19 cellular contexts compared by ENCODE assay signal in the genomic region with DNA sequence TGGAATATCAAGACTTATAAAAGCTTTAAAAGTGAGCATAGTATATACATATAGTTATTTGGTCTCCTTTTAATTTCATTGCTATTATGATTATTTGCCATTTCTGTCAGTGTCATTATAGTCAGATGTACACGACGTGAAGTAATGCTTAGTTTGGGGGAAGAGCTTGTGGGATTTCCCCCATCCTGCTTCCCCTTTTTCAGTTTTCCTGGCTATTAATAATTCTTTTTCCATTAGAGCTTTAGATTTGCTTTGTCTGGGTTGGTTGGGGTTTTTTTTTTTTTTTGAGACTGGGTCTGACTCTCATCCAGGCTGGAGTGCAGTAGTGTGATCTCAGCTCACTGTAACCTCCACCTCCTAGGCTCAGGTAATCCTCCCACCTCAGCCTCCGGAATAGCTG. TPM values are rescaled to one million over a fixed set of nuclear protein-coding genes. Genes with fewer than 3 reads are reported as not detected.
A peak's percentile ranks its signal among the peaks of the same experiment; 100 is the strongest.
DNase-seq lines count a peak whose midpoint lies in the region; ATAC-seq, FAIRE-seq and TF ChIP-seq lines count a peak whose summit lies in the region.
"Had no signal": no experiment of that assay in that cellular context is flagged by ENCODE, and none has a peak within 500 bp of the region (broad histone marks: within the 10 kb centered on the region; RNA-seq: fewer than 3 reads in every experiment).

No MANE protein-coding gene starts in this region.

- peaks cover 30% of the 10 kb centered on the region for H3K4me1 Mint-ChIP-seq in activated naive CD8-positive, alpha-beta T cell (ENCODE audit: low read depth)
- peaks cover 21% of the 10 kb centered on the region for H3K4me1 Mint-ChIP-seq in activated naive CD8-positive, alpha-beta T cell treated with anti-CD3 and anti-CD28 coated beads for 36 hours
- peaks cover 11% of the 10 kb centered on the region for H3K4me1 Mint-ChIP-seq in stimulated activated memory B cell treated with anti-CD40 and anti-IgM and Interleukin-4, amounts not matched to agents 10 μg/mL and 1 μg/mL and 100 μg/mL, for 72 hours

- H3K4me1 ChIP-seq in OCI-LY7 (ENCODE audit: insufficient read depth, low read length, poor library complexity, severe bottlenecking) (peaks cover 38% of the 10 kb centered on the region), PC-9 (replicated peaks; ENCODE audit: insufficient read depth) (peaks cover 12% of the 10 kb centered on the region; the same call in 1 of the 2 replicates), right cardiac atrium (ENCODE audit: control insufficient read depth, insufficient read depth, low read length) (no peaks in the 10 kb centered on the region)
- H3K4me1 ChIP-seq: Caco-2 had no signal

- TF ChIP-seq CTCF in OCI-LY7 (conservative IDR thresholded peaks at IDR 0.05; ENCODE audit: low read length): no peak
- no peak for TF ChIP-seq CTCF in PC-9 (conservative IDR thresholded peaks at IDR 0.05)

- H3K27me3 ChIP-seq in PC-9 (ENCODE audit: insufficient read depth, low read depth) (no peaks in the 10 kb centered on the region), right cardiac atrium (ENCODE audit: control insufficient read depth, insufficient read depth) (no peaks in the 10 kb centered on the region)

- intact Hi-C loops in OCI-LY7 (cut with micrococcal nuclease; ENCODE audit: unreplicated experiment): no loop called here
- intact Hi-C loops in PC-9 (cut with micrococcal nuclease; ENCODE audit: unreplicated experiment): loop anchor here (10.0 kb wide), 1 partner anchor 51 kb away; no protein-coding TSS in a partner anchor
- intact Hi-C loops in right cardiac atrium (cut with DNase I): no loop called here

- peak overlapping the region; percentile 79 for H3K4me2 ChIP-seq in OCI-LY7 (ENCODE audit: low read length)
- no peak overlapping the region for H3K4me2 ChIP-seq in PC-9

- H3K36me3 ChIP-seq in OCI-LY7 (ENCODE audit: insufficient read depth, low read length) (peaks cover 84% of the 10 kb centered on the region), PC-9 (ENCODE audit: low read depth) (peaks cover 46% of the 10 kb centered on the region)

- no peak overlapping the region for H3K4me3 ChIP-seq in OCI-LY7 (ENCODE audit: low read depth, low read length, poor library complexity, severe bottlenecking)
- no peak overlapping the region for H3K4me3 ChIP-seq in PC-9
- H3K4me3 ChIP-seq in right cardiac atrium (ENCODE audit: low read length): no peak overlapping the region
- H3K4me3 ChIP-seq: K562 had no signal

- ATAC-seq in stimulated activated memory B cell treated with anti-CD40 and anti-IgM and Interleukin-4, amounts not matched to agents 10 μg/mL and 1 μg/mL and 100 μg/mL, for 72 hours: peak; percentile 56
- no peak for ATAC-seq in right cardiac atrium
- ATAC-seq: K562, T-cell had no signal

- POLR2A ChIA-PET in OCI-LY7 (lab: Charles Lee) (interaction anchor here (0.7 to 2.2 kb wide), 3 partner anchors 10 to 935 kb away, joined by 3 to 8 read pairs (median 3); no protein-coding TSS in a partner anchor), PC-9 (lab: Charles Lee; ENCODE audit: unreplicated experiment) (no interaction called here)

- BruUV-seq in OCI-LY7 (replicated peaks; lab: Mats Ljungman, UMichigan) (no TSS peak), PC-9 (replicated peaks; lab: Mats Ljungman, UMichigan) (no TSS peak)

- no peaks in the 10 kb centered on the region for H3K27me3 Mint-ChIP-seq in activated naive CD8-positive, alpha-beta T cell
- no peaks in the 10 kb centered on the region for H3K27me3 Mint-ChIP-seq in activated naive CD8-positive, alpha-beta T cell treated with anti-CD3 and anti-CD28 coated beads for 36 hours
- no peaks in the 10 kb centered on the region for H3K27me3 Mint-ChIP-seq in stimulated activated memory B cell treated with anti-CD40 and anti-IgM and Interleukin-4, amounts not matched to agents 10 μg/mL and 1 μg/mL and 100 μg/mL, for 72 hours
- H3K27me3 Mint-ChIP-seq: T-cell had no signal

- DNase-seq in activated naive CD8-positive, alpha-beta T cell treated with anti-CD3 and anti-CD28 coated beads for 36 hours: no peak
- DNase-seq in GM12892 (ENCODE audit: insufficient read length): no peak
- no peak for DNase-seq in OCI-LY7 (ENCODE audit: low spot score)
- no peak for DNase-seq in PC-9
- DNase-seq in NCI-H1048 (lab: John Stamatoyannopoulos, UW): no peak
- no peak for DNase-seq in right cardiac atrium
- DNase-seq: Caco-2, GDM1, NCI-H1417 treated with DMSO at 0.1 percent for 48 hours, NCI-H2029, NCI-H510A, RPMI8226, T-cell had no signal

- peaks cover 100% of the 10 kb centered on the region for H3K79me2 ChIP-seq in OCI-LY7 (ENCODE audit: insufficient read depth, low read depth, low read length)
- H3K79me2 ChIP-seq in PC-9 (ENCODE audit: low read depth): peaks cover 58% of the 10 kb centered on the region

- TF ChIP-seq POLR2A in GM12892 (IDR thresholded peaks at IDR 0.05; ENCODE audit: low read depth, low read length): no peak

- CTCF ChIA-PET in OCI-LY7 (lab: Charles Lee; ENCODE audit: unreplicated experiment): interaction anchor here (1.1 to 1.2 kb wide), 2 partner anchors 9 to 75 kb away, joined by 3 read pairs; no protein-coding TSS in a partner anchor
- CTCF ChIA-PET in PC-9 (lab: Charles Lee): no interaction called here

- H3K4me3 Mint-ChIP-seq in activated naive CD8-positive, alpha-beta T cell: peak overlapping the region; percentile 32
- no peak overlapping the region for H3K4me3 Mint-ChIP-seq in activated naive CD8-positive, alpha-beta T cell treated with anti-CD3 and anti-CD28 coated beads for 36 hours
- H3K4me3 Mint-ChIP-seq in stimulated activated memory B cell treated with anti-CD40 and anti-IgM and Interleukin-4, amounts not matched to agents 10 μg/mL and 1 μg/mL and 100 μg/mL, for 72 hours: peak overlapping the region; percentile 49
- H3K4me3 Mint-ChIP-seq: T-cell had no signal

- H3K9me3 ChIP-seq in OCI-LY7 (ENCODE audit: low read length): no peaks in the 10 kb centered on the region
- no peaks in the 10 kb centered on the region for H3K9me3 ChIP-seq in PC-9 (ENCODE audit: insufficient read depth, low read depth)
- H3K9me3 ChIP-seq in right cardiac atrium (ENCODE audit: control insufficient read depth, low read length): no peaks in the 10 kb centered on the region
- H3K9me3 ChIP-seq: Caco-2 had no signal

- no peaks in the 10 kb centered on the region for H3F3A ChIP-seq in PC-9 (ENCODE audit: insufficient read depth, low read depth)

- FAIRE-seq in GM12892 (lab: Jason Lieb, UNC): peak; percentile 44
- FAIRE-seq: H1, K562 had no signal

- peaks cover 14% of the 10 kb centered on the region for H3K36me3 Mint-ChIP-seq in activated naive CD8-positive, alpha-beta T cell
- H3K36me3 Mint-ChIP-seq in activated naive CD8-positive, alpha-beta T cell treated with anti-CD3 and anti-CD28 coated beads for 36 hours: peaks cover 22% of the 10 kb centered on the region
- peaks cover 8% of the 10 kb centered on the region for H3K36me3 Mint-ChIP-seq in stimulated activated memory B cell treated with anti-CD40 and anti-IgM and Interleukin-4, amounts not matched to agents 10 μg/mL and 1 μg/mL and 100 μg/mL, for 72 hours

- H2AFZ ChIP-seq in OCI-LY7 (ENCODE audit: low read length) (no peak overlapping the region), PC-9 (no peak overlapping the region)

- H4K20me1 ChIP-seq in OCI-LY7 (ENCODE audit: insufficient read depth, low read length) (peaks cover 51% of the 10 kb centered on the region), PC-9 (ENCODE audit: insufficient read depth) (peaks cover 36% of the 10 kb centered on the region)

- H3K27ac ChIP-seq in OCI-LY7 (ENCODE audit: low read depth, low read length, poor library complexity, severe bottlenecking) (no peak overlapping the region), PC-9 (no peak overlapping the region), right cardiac atrium (ENCODE audit: low read length) (no peak overlapping the region)
- H3K27ac ChIP-seq: C4-2B, HL-60 had no signal

- no peak overlapping the region for H3K27ac Mint-ChIP-seq in activated naive CD8-positive, alpha-beta T cell
- H3K27ac Mint-ChIP-seq in activated naive CD8-positive, alpha-beta T cell treated with anti-CD3 and anti-CD28 coated beads for 36 hours: no peak overlapping the region
- no peak overlapping the region for H3K27ac Mint-ChIP-seq in stimulated activated memory B cell treated with anti-CD40 and anti-IgM and Interleukin-4, amounts not matched to agents 10 μg/mL and 1 μg/mL and 100 μg/mL, for 72 hours
- H3K27ac Mint-ChIP-seq: T-cell had no signal

- H3K9me3 Mint-ChIP-seq in activated naive CD8-positive, alpha-beta T cell (ENCODE audit: low read depth): no peaks in the 10 kb centered on the region
- H3K9me3 Mint-ChIP-seq in activated naive CD8-positive, alpha-beta T cell treated with anti-CD3 and anti-CD28 coated beads for 36 hours: no peaks in the 10 kb centered on the region
- H3K9me3 Mint-ChIP-seq in stimulated activated memory B cell treated with anti-CD40 and anti-IgM and Interleukin-4, amounts not matched to agents 10 μg/mL and 1 μg/mL and 100 μg/mL, for 72 hours: no peaks in the 10 kb centered on the region
- H3K9me3 Mint-ChIP-seq: T-cell had no signal

- 77% methylated on average over 3 of the region's 3 CpGs for WGBS in right cardiac atrium

- no peaks in the 10 kb centered on the region for H3K9me2 ChIP-seq in OCI-LY7 (ENCODE audit: insufficient read depth, low read length)
- H3K9me2 ChIP-seq in PC-9 (ENCODE audit: insufficient read depth): no peaks in the 10 kb centered on the region

RNA-seq across cellular contexts. Expression of a gene that starts 5.4 kb away (rescaled TPM):
- total RNA-seq in activated naive CD8-positive, alpha-beta T cell treated with anti-CD3 and anti-CD28 coated beads for 36 hours: 100 to 1,000 TPM; 198 to 210 TPM
- 76.8 TPM for polyA plus RNA-seq in GM12892 (2012; ENCODE audit: missing spikeins)
- 108 and 119 TPM in 2 replicates for total RNA-seq in OCI-LY7 (2014; rRNA removed; shearing (Covaris generic))
- total RNA-seq in OCI-LY7 (2022) (97.3 and 111 TPM in 2 replicates), PC-9 (2021) (55.1 and 60.6 TPM in 2 replicates), right cardiac atrium (10 to 100 TPM; 29.7 to 41.9 (median 31.5) TPM)
- polyA plus RNA-seq in right cardiac atrium: 15.7 TPM

RNA-seq across cellular contexts. Expression of a gene that starts 5.5 kb away (rescaled TPM):
- total RNA-seq in activated naive CD8-positive, alpha-beta T cell treated with anti-CD3 and anti-CD28 coated beads for 36 hours: 10 to 100 TPM; 28.6 to 29.1 TPM
- 24.8 TPM for polyA plus RNA-seq in GM12892 (2012; ENCODE audit: missing spikeins)
- total RNA-seq in OCI-LY7 (2014; rRNA removed; shearing (Covaris generic)): 34.1 and 46.1 TPM in 2 replicates
- 31.6 and 39.2 TPM in 2 replicates for total RNA-seq in OCI-LY7 (2022)
- 16.5 and 20.2 TPM in 2 replicates for total RNA-seq in PC-9 (2021)
- 10 to 100 TPM; 14.7 to 17.7 (median 16.3) TPM for total RNA-seq in right cardiac atrium
- 21.0 TPM for polyA plus RNA-seq in right cardiac atrium
